2 cellular contexts compared by ENCODE assay signal in genomic region chr17:82049521-82049971, GRCh38.
TF ChIP-seq lines count a peak whose summit lies in the region.

No MANE protein-coding gene starts in this region.

TF ChIP-seq in SK-N-SH, 30 proteins besides CTCF, POLR2A, EP300 and RAD21:
- TF ChIP-seq GABPA (IDR thresholded peaks at IDR 0.05; ENCODE audit: low read depth), result no peak
- no peak for TF ChIP-seq MEF2A (IDR thresholded peaks at IDR 0.05; ENCODE audit: borderline replicate concordance, low read depth)
- TF ChIP-seq TEAD4 (IDR thresholded peaks at IDR 0.05; ENCODE audit: borderline replicate concordance, insufficient read depth), result no peak
- TF ChIP-seq FOXM1 (IDR thresholded peaks at IDR 0.05; ENCODE audit: low read depth), result no peak
- TF ChIP-seq RCOR1 (IDR thresholded peaks at IDR 0.05; ENCODE audit: low read length), result no peak
- TF ChIP-seq MXI1 (IDR thresholded peaks at IDR 0.05; ENCODE audit: low read depth, low read length), result no peak
- no peak for TF ChIP-seq TAF1 (IDR thresholded peaks at IDR 0.05; ENCODE audit: borderline replicate concordance, low read depth, low read length)
- TF ChIP-seq PBX3 (IDR thresholded peaks at IDR 0.05), result no peak
- TF ChIP-seq YY1 (IDR thresholded peaks at IDR 0.05; ENCODE audit: low read depth), result no peak
- no peak for TF ChIP-seq NRF1 (IDR thresholded peaks at IDR 0.05; ENCODE audit: low read depth, low read length)
- no peak for TF ChIP-seq FOXJ3 (CRISPR knock-in tag; IDR thresholded peaks at IDR 0.05)
- TF ChIP-seq ELF1 (IDR thresholded peaks at IDR 0.05), result no peak
- TF ChIP-seq POLR2AphosphoS5 (IDR thresholded peaks at IDR 0.05; ENCODE audit: low read depth, low read length), result no peak
- no peak for TF ChIP-seq SMC3 (IDR thresholded peaks at IDR 0.05; ENCODE audit: low read depth, low read length)
- TF ChIP-seq USF1 (IDR thresholded peaks at IDR 0.05; ENCODE audit: borderline replicate concordance, low read depth), result no peak
- no peak for TF ChIP-seq IRF3 (IDR thresholded peaks at IDR 0.05; ENCODE audit: low read depth, low read length)
- TF ChIP-seq ZBTB33 (IDR thresholded peaks at IDR 0.05; ENCODE audit: borderline replicate concordance, low read depth), result no peak
- TF ChIP-seq SIN3A (IDR thresholded peaks at IDR 0.05; ENCODE audit: borderline replicate concordance, low read depth, low read length), result no peak
- TF ChIP-seq GATA2 (CRISPR knock-in tag; IDR thresholded peaks at IDR 0.05), result no peak
TF ChIP-seq in SK-N-SH: peak in this region for 0.

TF ChIP-seq in SK-N-SH treated with all-trans-retinoic acid at 6 μM for 48 hours, 23 proteins besides CTCF, POLR2A, EP300 and RAD21 (continued from another document):
- no peak for TF ChIP-seq TCF4 (CRISPR knock-in tag; IDR thresholded peaks at IDR 0.05; ENCODE audit: borderline replicate concordance)
TF ChIP-seq in SK-N-SH treated with all-trans-retinoic acid at 6 μM for 48 hours: peak in this region for 0.
